Comparison of ENCODE assay signal across 4 cellular contexts in genomic region chr1:61543498-61543897, GRCh38.
DNase-seq lines count a peak whose midpoint lies in the region; ATAC-seq, FAIRE-seq and TF ChIP-seq lines count a peak whose summit lies in the region.
"Not testable (repeated sequence)": the region's sequence is repeated elsewhere in the genome, so short reads cannot be mapped to it uniquely, and the experiment has no call there.

No MANE protein-coding gene starts in this region.

- POLR2A ChIA-PET in A549 (lab: Yijun Ruan, JAX); HEK293 (lab: Yijun Ruan, JAX); PC-3 (lab: Charles Lee; ENCODE audit: unreplicated experiment): not testable (repeated sequence)

- not testable (repeated sequence) for H2AFZ ChIP-seq in PC-3 (ENCODE audit: low read length)

- H3K9me3 ChIP-seq in A549; HEK293 (ENCODE audit: control insufficient read depth, insufficient read depth, low read depth, low read length); PC-3 (ENCODE audit: low read length): not testable (repeated sequence)

- not testable (repeated sequence) for H3K36me3 ChIP-seq in HEK293 (ENCODE audit: control insufficient read depth in 2 of 2, insufficient read depth in 1 of 2, low read length in 2 of 2); PC-3 (ENCODE audit: low read depth, low read length)

- CTCF ChIA-PET in A549 (lab: Yijun Ruan, JAX); HEK293 (lab: Yijun Ruan, JAX): not testable (repeated sequence)
- CTCF ChIA-PET in PC-3 (lab: Charles Lee), result interaction anchor here (0.6 kb wide), 1 partner anchor 90 kb away, joined by 17 read pairs; no protein-coding TSS in a partner anchor

- ATAC-seq in A549, PC-3: not testable (repeated sequence)

- not testable (repeated sequence) for H3K4me1 ChIP-seq in A549; HEK293 (ENCODE audit: control insufficient read depth, insufficient read depth, low read length)
- peaks cover 31% of the 10 kb centered on the region for H3K4me1 ChIP-seq in PC-3 (ENCODE audit: insufficient read depth, low read length)

- not testable (repeated sequence) for H3K4me3 ChIP-seq in A549; HEK293 (ENCODE audit: low read depth, low read length); PC-3 (ENCODE audit: low read length)

- not testable (repeated sequence) for DNase-seq in A549 (ENCODE audit: low read depth in 1 of 2, low spot score in 1 of 2); PC-3; frontal cortex (ENCODE audit: low spot score in 2 of 2)

- not testable (repeated sequence) for H4K20me1 ChIP-seq in PC-3 (ENCODE audit: low read length)

- not testable (repeated sequence) for H3K27ac ChIP-seq in A549; HEK293 (ENCODE audit: extremely low read depth, low read depth, low read length)
- H3K27ac ChIP-seq in PC-3 (ENCODE audit: low read length), result peak overlapping the region; percentile 78

- H3K79me2 ChIP-seq in PC-3 (ENCODE audit: low read length), result not testable (repeated sequence)

- TF ChIP-seq CTCF in A549 (IDR thresholded peaks at IDR 0.05); HEK293 (tag by site-specific recombination; IDR thresholded peaks at IDR 0.05); PC-3 (conservative IDR thresholded peaks at IDR 0.05; ENCODE audit: low read depth, low read length): not testable (repeated sequence)

- not testable (repeated sequence) for H3K9ac ChIP-seq in PC-3 (ENCODE audit: low read length)

- not testable (repeated sequence) for H3K27me3 ChIP-seq in PC-3 (ENCODE audit: low read length)

- BruUV-seq in PC-3 (replicated peaks; lab: Mats Ljungman, UMichigan), result not testable (repeated sequence)

- H3F3A ChIP-seq in PC-3 (ENCODE audit: low read length, unreplicated experiment), result not testable (repeated sequence)

- intact Hi-C loops in PC-3 (cut with micrococcal nuclease), result not testable (repeated sequence)

- H3K4me2 ChIP-seq in A549; PC-3 (ENCODE audit: low read length): not testable (repeated sequence)

- TF ChIP-seq RAD21 in A549 (conservative IDR thresholded peaks at IDR 0.05 in 1 of 2, IDR thresholded peaks at IDR 0.05 in 1 of 2), result not testable (repeated sequence)

- TF ChIP-seq EP300 in A549 (IDR thresholded peaks at IDR 0.05), result not testable (repeated sequence)

- not testable (repeated sequence) for TF ChIP-seq POLR2A in A549 (IDR thresholded peaks at IDR 0.05; ENCODE audit: low read length)

- not testable (repeated sequence) for FAIRE-seq in A549 (lab: Jason Lieb, UNC)
- FAIRE-seq in frontal cortex (lab: Jason Lieb, UNC), result peak; percentile 58

- not testable (repeated sequence) for H3K9me2 ChIP-seq in PC-3 (replicated peaks; ENCODE audit: low read length)

TF ChIP-seq in A549, 52 proteins besides CTCF, POLR2A, EP300 and RAD21:
- 0 out of 2 replicates have a peak, but pooled peaks have one; percentile 5 for TF ChIP-seq ZC3H11A (IDR thresholded peaks at IDR 0.05)

TF ChIP-seq in HEK293, 187 proteins besides CTCF, POLR2A, EP300 and RAD21:
- peak; percentile 36; the same call in 1 of the 2 replicates for TF ChIP-seq ZNF140 (tag by site-specific recombination; IDR thresholded peaks at IDR 0.05)
- TF ChIP-seq ZNF518A (tag by site-specific recombination; conservative IDR thresholded peaks at IDR 0.05; ENCODE audit: low read depth), result peak; percentile 57; the same call in 1 of the 2 replicates
- 0 out of 2 replicates have a peak, but pooled peaks have one; percentile 37 for TF ChIP-seq ZBTB11 (tag by site-specific recombination; conservative IDR thresholded peaks at IDR 0.05; ENCODE audit: low read depth)
- TF ChIP-seq ZNF654 (tag by site-specific recombination; IDR thresholded peaks at IDR 0.05; ENCODE audit: low read depth), result 0 out of 2 replicates have a peak, but pooled peaks have one; percentile 5
- TF ChIP-seq ZNF555 (tag by site-specific recombination; conservative IDR thresholded peaks at IDR 0.05), result peak; percentile 68
- TF ChIP-seq ZNF426 (tag by site-specific recombination; IDR thresholded peaks at IDR 0.05), result peak; percentile 52
- TF ChIP-seq ZBTB8A (tag by site-specific recombination; IDR thresholded peaks at IDR 0.05), result peak; percentile 28; the same call in 1 of the 2 replicates
- peak; percentile 37; the same call in 1 of the 2 replicates for TF ChIP-seq ZNF623 (tag by site-specific recombination; IDR thresholded peaks at IDR 0.05)
- TF ChIP-seq ZNF394 (tag by site-specific recombination; IDR thresholded peaks at IDR 0.05; ENCODE audit: borderline replicate concordance), result peak; percentile 60; the same call in 1 of the 2 replicates
